25 cellular contexts compared by ENCODE assay signal in genomic region chr7:54159088-54159487, GRCh38.
"Had no signal": no experiment of that assay in that cellular context is flagged by ENCODE, and none has a peak within 500 bp of the region (broad histone marks: within the 10 kb centered on the region; RNA-seq: fewer than 3 reads in every experiment).

No MANE protein-coding gene starts in this region.

- H3K27ac Mint-ChIP-seq: IgD-negative memory B cell; T-cell; T-helper 1 cell treated with Interleukin-12 subunit alpha and Interleukin-12 subunit beta and Interleukin-4 antibody, amounts not matched to agents 30 μg/mL and 1 μg/mL, for 36 hours had no signal

- FAIRE-seq: HTR-8/SVneo, RCC 7860 had no signal

- H3K9me3 ChIP-seq: SJSA1 had no signal

- H3K4me1 Mint-ChIP-seq: IgD-negative memory B cell, T-cell had no signal

- H3K4me3 ChIP-seq: SJSA1, SK-N-MC had no signal

- DNase-seq: KBM-7, MV-4-11, NCI-H1092, NCI-H1436, NCI-H1694, NCI-H187 treated with DMSO at 0.1 percent for 48 hours, NCI-H2029 treated with DMSO at 0.1 percent for 48 hours, NCI-H2171 treated with DMSO at 0.1 percent for 48 hours, NCI-H345, NCI-H446 treated with DMSO at 0.1 percent for 48 hours, NCI-H510A treated with DMSO at 0.1 percent for 48 hours, NCI-H526, NCI-H82, Right ventricle myocardium superior, RPMI8226, SIG-M5, SW 1271, T-cell had no signal

- ATAC-seq: T-cell had no signal

- H3K4me3 Mint-ChIP-seq: IgD-negative memory B cell; T-cell; T-helper 1 cell treated with Interleukin-12 subunit alpha and Interleukin-12 subunit beta and Interleukin-4 antibody, amounts not matched to agents 30 μg/mL and 1 μg/mL, for 36 hours had no signal

- H3K4me1 ChIP-seq: SJSA1 had no signal

- H3K27me3 ChIP-seq: SJSA1 had no signal

- H3K27ac ChIP-seq: HL-60, SJSA1, SK-N-MC had no signal

- H3K36me3 Mint-ChIP-seq: IgD-negative memory B cell, T-cell had no signal

- H3K36me3 ChIP-seq: SJSA1 had no signal

- H3K27me3 Mint-ChIP-seq: IgD-negative memory B cell, T-cell had no signal
